Comparison of ENCODE assay signal across 15 cellular contexts in genomic region chr1:180210008-180210555, GRCh38. TPM values are rescaled to one million over a fixed set of nuclear protein-coding genes. Genes with fewer than 3 reads are reported as not detected.
DNase-seq lines count a peak whose midpoint lies in the region; ATAC-seq and TF ChIP-seq lines count a peak whose summit lies in the region.
"Had no signal": no experiment of that assay in that cellular context is flagged by ENCODE, and none has a peak within 500 bp of the region (broad histone marks: within the 10 kb centered on the region; RNA-seq: fewer than 3 reads in every experiment).

No MANE protein-coding gene starts in this region.

- H3K27ac ChIP-seq in foreskin keratinocyte = no peak overlapping the region
- H3K27ac ChIP-seq: 22Rv1, C4-2B had no signal

- DNase-seq in NCI-H2196 (lab: John Stamatoyannopoulos, UW; ENCODE audit: unreplicated experiment) (peak; percentile 25), NCI-H2196 treated with DMSO at 0.1 percent for 48 hours (lab: John Stamatoyannopoulos, UW; ENCODE audit: unreplicated experiment) (no peak), SW480 (ENCODE audit: low spot score) (peak; percentile 33), foreskin keratinocyte (peak in 1 of 2 donors; percentile 52), pons (ENCODE audit: low spot score) (peak; percentile 3), type B pancreatic cell (ENCODE audit: extremely low spot score, unreplicated experiment) (no peak), germinal center (ENCODE audit: low spot score) (no peak), 8988T (no peak)
- DNase-seq: Caco-2, H7, NCI-H1436, NCI-H2029 treated with DMSO at 0.1 percent for 48 hours, SHP77 had no signal

- no peaks in the 10 kb centered on the region for H3K36me3 Mint-ChIP-seq in type B pancreatic cell

- no peaks in the 10 kb centered on the region for H3K4me1 ChIP-seq in foreskin keratinocyte
- H3K4me1 ChIP-seq: Caco-2 had no signal

- no peaks in the 10 kb centered on the region for H3K4me1 Mint-ChIP-seq in type B pancreatic cell (ENCODE audit: unreplicated experiment)

- H3K27ac Mint-ChIP-seq in type B pancreatic cell = no peak overlapping the region

- peaks cover 32% of the 10 kb centered on the region for H3K27me3 Mint-ChIP-seq in type B pancreatic cell

- peaks cover 2% of the 10 kb centered on the region for H3K27me3 ChIP-seq in foreskin keratinocyte

- H3K9me3 Mint-ChIP-seq in type B pancreatic cell = no peaks in the 10 kb centered on the region

- ATAC-seq in foreskin keratinocyte = peak; percentile 53

- no peak overlapping the region for H3K4me3 Mint-ChIP-seq in type B pancreatic cell

- TF ChIP-seq CTCF in foreskin keratinocyte (conservative IDR thresholded peaks at IDR 0.05) (no peak), type B pancreatic cell (conservative IDR thresholded peaks at IDR 0.05) (no peak)

RNA-seq across cellular contexts. Expression of gene LHX4, which starts 20.0 kb away (rescaled TPM):
- not detected in 2 replicates for total RNA-seq in foreskin keratinocyte
- not detected in 2 replicates for polyA plus RNA-seq in foreskin keratinocyte
- 0.22 and 0.38 TPM in 2 replicates for total RNA-seq in type B pancreatic cell (ENCODE audit: low replicate concordance)

RNA-seq across cellular contexts. Expression of gene QSOX1, which starts 55.4 kb away (rescaled TPM):
- 92.7 and 93.7 TPM in 2 replicates for total RNA-seq in foreskin keratinocyte
- polyA plus RNA-seq in foreskin keratinocyte = 103 and 107 TPM in 2 replicates
- 94.0 and 96.0 TPM in 2 replicates for total RNA-seq in type B pancreatic cell (ENCODE audit: low replicate concordance)

Comparison
In these comparisons a context has a peak if more than half of its experiments do, and no peak if none do; other contexts are left out.
1. DNase-seq: peak in NCI-H2196 (single experiment), SW480 (single experiment) and pons (single experiment); none in NCI-H2196 treated with DMSO at 0.1 percent for 48 hours (single experiment), type B pancreatic cell (single experiment), germinal center (single experiment) and 8988T (single experiment).